ENCODE assay signal across 15 cellular contexts in the genomic region with DNA sequence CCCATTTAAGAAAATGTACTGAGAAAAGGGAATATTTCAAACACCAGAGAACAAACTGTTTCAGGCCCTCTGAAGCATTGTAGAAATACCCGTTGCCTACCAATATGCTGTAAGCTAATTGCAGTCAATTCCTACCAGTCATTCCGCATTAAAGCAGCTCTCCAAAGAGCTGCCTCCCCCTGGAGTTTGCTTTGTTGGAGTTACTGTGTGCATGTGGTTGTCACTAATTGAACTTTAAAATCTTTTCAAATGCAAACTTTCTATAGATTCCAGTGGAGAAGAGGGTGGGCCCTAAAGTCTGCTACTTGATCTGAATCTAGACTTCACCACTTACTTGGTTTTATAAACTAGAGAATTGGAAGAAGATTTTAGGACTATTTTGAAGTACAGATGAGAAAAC.
DNase-seq lines count a peak whose midpoint lies in the region; FAIRE-seq and TF ChIP-seq lines count a peak whose summit lies in the region.
"Had no signal": no experiment of that assay in that cellular context is flagged by ENCODE, and none has a peak within 500 bp of the region (broad histone marks: within the 10 kb centered on the region; RNA-seq: fewer than 3 reads in every experiment).

No MANE protein-coding gene starts in this region.

- intact Hi-C loops in A673 (cut with micrococcal nuclease; ENCODE audit: unreplicated experiment), result loop anchor here (10.0 kb wide), 1 partner anchor 264 kb away; no protein-coding TSS in a partner anchor

- CTCF ChIA-PET in A673 (lab: Charles Lee), result interaction anchor here (0.7 kb wide), 1 partner anchor 521 kb away, joined by 3 read pairs; no protein-coding TSS in a partner anchor

- H3K27me3 Mint-ChIP-seq in nephron (ENCODE audit: low read depth), result peaks cover 4% of the 10 kb centered on the region
- H3K27me3 Mint-ChIP-seq: stimulated activated naive B cell treated with anti-CD40 and anti-IgM and Interleukin-4, amounts not matched to agents 10 μg/mL and 1 μg/mL and 100 μg/mL, for 72 hours had no signal

- H3K4me3 Mint-ChIP-seq in nephron, result peak overlapping the region in 1 of 3 experiments; percentile 37

- DNase-seq in A673 (ENCODE audit: low spot score) (peak; percentile 67), right atrium auricular region (ENCODE audit: low spot score) (no peak), NCI-H82 (lab: John Stamatoyannopoulos, UW) (no peak), urothelium cell line (ENCODE audit: low spot score) (no peak), NCI-H2029 (lab: John Stamatoyannopoulos, UW) (no peak)
- DNase-seq in stimulated activated CD4-positive, alpha-beta T cell treated with anti-CD3 and anti-CD28 coated beads, Interleukin-4, amount 100 ng/mL, for 24 hours, result no peak
- DNase-seq: ACHN; Karpas-422; SIG-M5; stimulated activated naive B cell treated with anti-CD40 and anti-IgM and Interleukin-4, amounts not matched to agents 10 μg/mL and 1 μg/mL and 100 μg/mL, for 72 hours had no signal

- H3K9me3 Mint-ChIP-seq in nephron, result no peaks in the 10 kb centered on the region
- H3K9me3 Mint-ChIP-seq: T-helper 2 cell treated with Interferon-gamma antibody and Interleukin-4, amounts not matched to agents 5 μg/mL and 100 μg/mL, for 36 hours had no signal

- H3K4me1 Mint-ChIP-seq in nephron, result peaks cover 68% of the 10 kb centered on the region

- peaks cover 6% of the 10 kb centered on the region for H3K36me3 Mint-ChIP-seq in nephron (ENCODE audit: low read depth)

- H3K4me1 ChIP-seq in A673 (ENCODE audit: insufficient read depth, low read length, poor library complexity, severe bottlenecking) (peaks cover 40% of the 10 kb centered on the region), HUES48 (ENCODE audit: control insufficient read depth, insufficient read depth, low read length) (peaks cover 46% of the 10 kb centered on the region), right atrium auricular region (peaks cover 0 to 42% of the 10 kb centered on the region in 2 donors)

- FAIRE-seq in urothelium cell line (lab: Jason Lieb, UNC), result no peak
- FAIRE-seq: GM12878 had no signal

- H3K27ac Mint-ChIP-seq in nephron, result peak overlapping the region; percentile 98 to 100 (median 100)

- H3K27me3 ChIP-seq in A673 (replicated peaks; ENCODE audit: insufficient read depth, low read depth, low read length, poor library complexity) (peaks cover 6% of the 10 kb centered on the region), HUES48 (ENCODE audit: control insufficient read depth, insufficient read depth, low read length) (0 out of 2 replicates have a peak, but pooled peaks cover 3% of the 10 kb centered on the region), right atrium auricular region (no peaks in the 10 kb centered on the region)

- H3K4me3 ChIP-seq in A673 (ENCODE audit: low read depth, low read length, poor library complexity, severe bottlenecking) (no peak overlapping the region), HUES48 (ENCODE audit: low read depth, low read length) (peak overlapping the region; percentile 25; the same call in 1 of the 2 replicates), right atrium auricular region (no peak overlapping the region)
- H3K4me3 ChIP-seq: smooth muscle cell had no signal

- TF ChIP-seq CTCF in A673 (conservative IDR thresholded peaks at IDR 0.05; ENCODE audit: low read depth, low read length) (peak; percentile 37; the same call in 1 of the 2 replicates), right atrium auricular region (IDR thresholded peaks at IDR 0.05) (no peak), nephron (IDR thresholded peaks at IDR 0.05; ENCODE audit: unreplicated experiment in 3 of 3) (no peak)

- H3K9ac ChIP-seq in HUES48 (ENCODE audit: low read depth, low read length), result peak overlapping the region; percentile 33; the same call in 1 of the 2 replicates

- H3K9me3 ChIP-seq in A673 (ENCODE audit: low read depth, low read length, poor library complexity, severe bottlenecking) (no peaks in the 10 kb centered on the region), HUES48 (ENCODE audit: control insufficient read depth, insufficient read depth, low read length) (no peaks in the 10 kb centered on the region), right atrium auricular region (no peaks in the 10 kb centered on the region)

- BruUV-seq in A673 (replicated peaks; lab: Mats Ljungman, UMichigan), result no TSS peak

- H3K27ac ChIP-seq in A673 (ENCODE audit: low read depth, low read length, poor library complexity, severe bottlenecking) (no peak overlapping the region), HUES48 (ENCODE audit: low read depth, low read length) (peak overlapping the region; percentile 92), right atrium auricular region (peak overlapping the region; percentile 75 to 80)

- H3K36me3 ChIP-seq in A673 (ENCODE audit: insufficient read depth, low read length, poor library complexity, severe bottlenecking) (no peaks in the 10 kb centered on the region), HUES48 (ENCODE audit: control insufficient read depth, insufficient read depth, low read length) (no peaks in the 10 kb centered on the region), right atrium auricular region (no peaks in the 10 kb centered on the region)

- POLR2A ChIA-PET in A673 (lab: Charles Lee; ENCODE audit: low non-redundant PET), result no interaction called here
